ENCODE assay signal across 1 cellular context in genomic region chr3:36444909-36445308, GRCh38.
TF ChIP-seq lines count a peak whose summit lies in the region.

No MANE protein-coding gene starts in this region.

TF ChIP-seq in HepG2, 621 proteins besides CTCF, POLR2A, EP300 and RAD21 (continued from another document):
- TF ChIP-seq PHF5A (CRISPR knock-in tag; IDR thresholded peaks at IDR 0.05; ENCODE audit: low read depth, unreplicated experiment) (no peak), ZSCAN22 (CRISPR knock-in tag; IDR thresholded peaks at IDR 0.05) (no peak), ZNF232 (CRISPR knock-in tag; IDR thresholded peaks at IDR 0.05; ENCODE audit: borderline replicate concordance) (no peak), ZNF790 (CRISPR knock-in tag; IDR thresholded peaks at IDR 0.05; ENCODE audit: borderline replicate concordance) (no peak), ZKSCAN1 (IDR thresholded peaks at IDR 0.05; ENCODE audit: low read length) (no peak), TCF12 (IDR thresholded peaks at IDR 0.05) (no peak), TCF12 (CRISPR knock-in tag; IDR thresholded peaks at IDR 0.05) (no peak), ZNF577 (CRISPR knock-in tag; IDR thresholded peaks at IDR 0.05; ENCODE audit: borderline replicate concordance, low read depth) (no peak)
